2 cellular contexts compared by ENCODE assay signal in genomic region chr2:160376576-160376975, GRCh38.
TF ChIP-seq lines count a peak whose summit lies in the region.

No MANE protein-coding gene starts in this region.

TF ChIP-seq in IMR-90, 13 proteins besides CTCF, POLR2A, EP300 and RAD21:
- TF ChIP-seq RCOR1 (IDR thresholded peaks at IDR 0.05; ENCODE audit: insufficient replicate concordance, low read length) (no peak), FOS (IDR thresholded peaks at IDR 0.05; ENCODE audit: low read depth, low read length) (no peak), USF2 (IDR thresholded peaks at IDR 0.05; ENCODE audit: low read depth, low read length) (no peak), ELK1 (IDR thresholded peaks at IDR 0.05; ENCODE audit: borderline replicate concordance, low read depth, low read length) (no peak), SMC3 (IDR thresholded peaks at IDR 0.05; ENCODE audit: low read depth, low read length) (no peak), MXI1 (IDR thresholded peaks at IDR 0.05; ENCODE audit: borderline replicate concordance, low read depth, low read length) (no peak), NFE2L2 (IDR thresholded peaks at IDR 0.05; ENCODE audit: low read depth, low read length) (no peak), CEBPB (IDR thresholded peaks at IDR 0.05; ENCODE audit: low read depth, low read length) (no peak), MAZ (IDR thresholded peaks at IDR 0.05; ENCODE audit: borderline replicate concordance, low read depth, low read length) (no peak), CHD1 (IDR thresholded peaks at IDR 0.05; ENCODE audit: low read depth, low read length) (no peak), MAFK (IDR thresholded peaks at IDR 0.05; ENCODE audit: low read depth, low read length) (no peak), RFX5 (IDR thresholded peaks at IDR 0.05; ENCODE audit: low read depth, low read length) (no peak), BHLHE40 (IDR thresholded peaks at IDR 0.05; ENCODE audit: low read depth, low read length) (no peak)

TF ChIP-seq in HepG2, 621 proteins besides CTCF, POLR2A, EP300 and RAD21:
- TF ChIP-seq HDAC1 (CRISPR knock-in tag; IDR thresholded peaks at IDR 0.05) = no peak
